15 cellular contexts compared by ENCODE assay signal in genomic region chr5:423626-424258, GRCh38. TPM values are rescaled to one million over a fixed set of nuclear protein-coding genes. Genes with fewer than 3 reads are reported as not detected.
DNase-seq lines count a peak whose midpoint lies in the region; ATAC-seq, FAIRE-seq and TF ChIP-seq lines count a peak whose summit lies in the region.
"Had no signal": no experiment of that assay in that cellular context is flagged by ENCODE, and none has a peak within 500 bp of the region (broad histone marks: within the 10 kb centered on the region; RNA-seq: fewer than 3 reads in every experiment).

No MANE protein-coding gene starts in this region.

- peaks cover 0 to 4% (median 0%) of the 10 kb centered on the region in 3 experiments; a peak in 2 of 7 replicates for H3K36me3 Mint-ChIP-seq in H9 (ENCODE audit: insufficient read depth in 1 of 3, low read depth in 3 of 3)
- peaks cover 27% of the 10 kb centered on the region for H3K36me3 Mint-ChIP-seq in activated CD8-positive, alpha-beta T cell treated with anti-CD3 and anti-CD28 coated beads for 36 hours (ENCODE audit: low read depth)
- H3K36me3 Mint-ChIP-seq: T-cell had no signal

- no peak overlapping the region for H4K8ac ChIP-seq in H9 (replicated peaks; ENCODE audit: insufficient read length, low read depth, low read length)

- no peak overlapping the region for H3K27ac ChIP-seq in H9 (ENCODE audit: insufficient read length, low read depth, low read length)
- H3K27ac ChIP-seq: coronary artery, left lung, pancreas, tibial nerve had no signal

- H3K23me2 ChIP-seq in H9 (ENCODE audit: insufficient read length, low read depth, low read length, poor library complexity, severe bottlenecking), result no peaks in the 10 kb centered on the region

- H2BK20ac ChIP-seq in H9 (ENCODE audit: low read depth, low read length, poor library complexity, severe bottlenecking), result no peak overlapping the region

- H3K4me1 Mint-ChIP-seq in H9, result peaks cover 6% of the 10 kb centered on the region in 2 experiments
- H3K4me1 Mint-ChIP-seq in activated CD8-positive, alpha-beta T cell treated with anti-CD3 and anti-CD28 coated beads for 36 hours (ENCODE audit: low read depth), result peaks cover 19% of the 10 kb centered on the region
- H3K4me1 Mint-ChIP-seq: T-cell had no signal

- no peak overlapping the region for H3T11ph ChIP-seq in H9 (ENCODE audit: low read length)

- H3K18ac ChIP-seq in H9 (ENCODE audit: insufficient read length, low read depth, low read length), result no peak overlapping the region

- no peak overlapping the region for H2BK15ac ChIP-seq in H9 (ENCODE audit: low read depth, low read length)

- H2AFZ ChIP-seq in H9 (ENCODE audit: low read length), result no peak overlapping the region

- CTCF ChIA-PET in activated CD8-positive, alpha-beta T cell treated with anti-CD3 and anti-CD28 coated beads for 36 hours (lab: Charles Lee), result interaction anchor here (1.1 kb wide), 1 partner anchor 43 kb away, joined by 3 read pairs; no protein-coding TSS in a partner anchor

- no peak overlapping the region for H2AK5ac ChIP-seq in H9 (ENCODE audit: insufficient read length, low read length)

- no peak for TF ChIP-seq CTCF in H9 (conservative IDR thresholded peaks at IDR 0.05)
- TF ChIP-seq CTCF in activated CD8-positive, alpha-beta T cell treated with anti-CD3 and anti-CD28 coated beads for 36 hours (IDR thresholded peaks at IDR 0.05), result no peak

- no peaks in the 10 kb centered on the region for H3K9me3 ChIP-seq in H9 (ENCODE audit: control insufficient read depth, low read depth, low read length)
- H3K9me3 ChIP-seq: HAP-1, left lung, pancreas, tibial nerve had no signal

- DNase-seq in GM12891 (ENCODE audit: insufficient read length, low spot score), result no peak
- DNase-seq in H9, result peak; percentile 22
- DNase-seq in activated CD8-positive, alpha-beta T cell treated with anti-CD3 and anti-CD28 coated beads for 36 hours, result peak; percentile 35
- peak; percentile 81 for DNase-seq in mesenteric fat pad (ENCODE audit: low spot score)
- no peak for DNase-seq in globus pallidus (ENCODE audit: low spot score)
- DNase-seq in C1 segment of cervical spinal cord (lab: John Stamatoyannopoulos, UW), result no peak
- DNase-seq: DMS 273 treated with DMSO at 0.1 percent for 48 hours; left lung; NK-92 treated with Interleukin-12 subunit alpha and Interleukin-12 subunit beta, amount 100 ng/mL, for 24 hours; T-cell had no signal

- intact Hi-C loops in activated CD8-positive, alpha-beta T cell treated with anti-CD3 and anti-CD28 coated beads for 36 hours (cut with micrococcal nuclease), result no loop called here

- no peak overlapping the region for H3K23ac ChIP-seq in H9 (ENCODE audit: insufficient read length, low read depth, low read length)

- no peaks in the 10 kb centered on the region for H3K27me3 ChIP-seq in H9 (ENCODE audit: insufficient read depth, low read length)
- H3K27me3 ChIP-seq: left lung, pancreas had no signal

- no CpG with 5 or more reads among the region's 24 CpGs for WGBS in H9 (ENCODE audit: extremely low coverage, insufficient read length, low lambda C conversion rate)

- H4K20me1 ChIP-seq in H9 (ENCODE audit: control insufficient read depth, insufficient read depth, insufficient read length), result no peaks in the 10 kb centered on the region

- ATAC-seq in activated CD8-positive, alpha-beta T cell treated with anti-CD3 and anti-CD28 coated beads for 36 hours, result peak; percentile 23
- ATAC-seq in esophagus mucosa, result no peak
- ATAC-seq: left lung, T-cell had no signal

- peaks cover 6 to 8% of the 10 kb centered on the region in 2 experiments; a peak in 2 of 5 replicates for H3K9me3 Mint-ChIP-seq in H9
- H3K9me3 Mint-ChIP-seq in activated CD8-positive, alpha-beta T cell treated with anti-CD3 and anti-CD28 coated beads for 36 hours, result no peaks in the 10 kb centered on the region
- H3K9me3 Mint-ChIP-seq: T-cell had no signal

- H4K91ac ChIP-seq in H9 (ENCODE audit: insufficient read length, low read depth, low read length), result no peak overlapping the region

- H3K4me2 ChIP-seq in H9 (ENCODE audit: insufficient read depth, insufficient read length, low read length), result no peak overlapping the region

- no peak overlapping the region for H2BK120ac ChIP-seq in H9 (ENCODE audit: low read depth, low read length, poor library complexity, severe bottlenecking)

- no peak overlapping the region for H3K4ac ChIP-seq in H9 (ENCODE audit: low read depth, low read length)

- H4K5ac ChIP-seq in H9 (ENCODE audit: insufficient read length, low read depth, low read length), result no peak overlapping the region

- H3K14ac ChIP-seq in H9 (ENCODE audit: insufficient read depth, low read length), result no peak overlapping the region

- FAIRE-seq in GM12891 (lab: Jason Lieb, UNC), result peak; percentile 95
- FAIRE-seq: pancreas had no signal

- POLR2A ChIA-PET in activated CD8-positive, alpha-beta T cell treated with anti-CD3 and anti-CD28 coated beads for 36 hours (lab: Charles Lee), result interaction anchor here (0.5 to 1.8 kb wide), 2 partner anchors 28 to 115 kb away, joined by 3 to 4 read pairs; no protein-coding TSS in a partner anchor

- no peak overlapping the region for H2BK5ac ChIP-seq in H9 (ENCODE audit: insufficient read length, low read length)

- H3K27me3 Mint-ChIP-seq in H9 (ENCODE audit: low read depth), result peaks cover 7% of the 10 kb centered on the region
- H3K27me3 Mint-ChIP-seq in activated CD8-positive, alpha-beta T cell treated with anti-CD3 and anti-CD28 coated beads for 36 hours, result peaks cover 6% of the 10 kb centered on the region

- H3K56ac ChIP-seq in H9 (ENCODE audit: insufficient read length, low read depth, low read length), result no peak overlapping the region

- TF ChIP-seq POLR2A in GM12891 (IDR thresholded peaks at IDR 0.05; ENCODE audit: low read depth, low read length), result no peak

- no peaks in the 10 kb centered on the region for H3K4me1 ChIP-seq in H9 (ENCODE audit: insufficient read depth, low read length)
- H3K4me1 ChIP-seq: HAP-1, left lung, pancreas, tibial nerve had no signal

- no peak overlapping the region for H2BK12ac ChIP-seq in H9 (ENCODE audit: insufficient read length, low read depth, low read length)

- H3K79me1 ChIP-seq in H9 (ENCODE audit: insufficient read depth, low read depth, low read length, poor library complexity, severe bottlenecking), result no peaks in the 10 kb centered on the region

- H3K4me3 Mint-ChIP-seq in H9, result no peak overlapping the region
- H3K4me3 Mint-ChIP-seq in activated CD8-positive, alpha-beta T cell treated with anti-CD3 and anti-CD28 coated beads for 36 hours, result no peak overlapping the region
- H3K4me3 Mint-ChIP-seq: T-cell had no signal

- no peaks in the 10 kb centered on the region for H3K79me2 ChIP-seq in H9 (ENCODE audit: insufficient read depth, low read length)

- H3K27ac Mint-ChIP-seq in H9, result no peak overlapping the region
- no peak overlapping the region for H3K27ac Mint-ChIP-seq in activated CD8-positive, alpha-beta T cell treated with anti-CD3 and anti-CD28 coated beads for 36 hours
- H3K27ac Mint-ChIP-seq: T-cell had no signal

- no peak overlapping the region for H3K9ac ChIP-seq in H9 (ENCODE audit: extremely low read depth, insufficient read length, low read length)

TF ChIP-seq in GM12891, 5 proteins besides CTCF, POLR2A, EP300 and RAD21:
- TF ChIP-seq POLR2AphosphoS5 (IDR thresholded peaks at IDR 0.05; ENCODE audit: low read depth, low read length) (0 out of 2 replicates have a peak, but pooled peaks have one; percentile 5), PAX5 (IDR thresholded peaks at IDR 0.05; ENCODE audit: insufficient read depth, low read length, severe bottlenecking) (no peak)

RNA-seq across cellular contexts. Expression of gene EXOC3, which starts 19.2 kb away (rescaled TPM):
- polyA plus RNA-seq in GM12891 (2012; ENCODE audit: low read depth, missing spikeins), result 46.1 TPM
- total RNA-seq in H9 (2021), result 36.7 and 37.6 TPM in 2 replicates
- 10 to 100 TPM; 65.9 to 67.6 TPM for total RNA-seq in activated CD8-positive, alpha-beta T cell treated with anti-CD3 and anti-CD28 coated beads for 36 hours
- total RNA-seq in mesenteric fat pad, result 58.5 TPM
- 37.4 TPM for total RNA-seq in esophagus mucosa

Comparison
In these comparisons a context has a peak if more than half of its experiments do, and no peak if none do; other contexts are left out.
1. DNase-seq: peak in H9 (single experiment), activated CD8-positive, alpha-beta T cell treated with anti-CD3 and anti-CD28 coated beads for 36 hours (single experiment) and mesenteric fat pad (single experiment); none in GM12891 (single experiment), globus pallidus (single experiment) and C1 segment of cervical spinal cord (0 of 14).